Comparison of ENCODE assay signal across 8 cellular contexts in the genomic region with DNA sequence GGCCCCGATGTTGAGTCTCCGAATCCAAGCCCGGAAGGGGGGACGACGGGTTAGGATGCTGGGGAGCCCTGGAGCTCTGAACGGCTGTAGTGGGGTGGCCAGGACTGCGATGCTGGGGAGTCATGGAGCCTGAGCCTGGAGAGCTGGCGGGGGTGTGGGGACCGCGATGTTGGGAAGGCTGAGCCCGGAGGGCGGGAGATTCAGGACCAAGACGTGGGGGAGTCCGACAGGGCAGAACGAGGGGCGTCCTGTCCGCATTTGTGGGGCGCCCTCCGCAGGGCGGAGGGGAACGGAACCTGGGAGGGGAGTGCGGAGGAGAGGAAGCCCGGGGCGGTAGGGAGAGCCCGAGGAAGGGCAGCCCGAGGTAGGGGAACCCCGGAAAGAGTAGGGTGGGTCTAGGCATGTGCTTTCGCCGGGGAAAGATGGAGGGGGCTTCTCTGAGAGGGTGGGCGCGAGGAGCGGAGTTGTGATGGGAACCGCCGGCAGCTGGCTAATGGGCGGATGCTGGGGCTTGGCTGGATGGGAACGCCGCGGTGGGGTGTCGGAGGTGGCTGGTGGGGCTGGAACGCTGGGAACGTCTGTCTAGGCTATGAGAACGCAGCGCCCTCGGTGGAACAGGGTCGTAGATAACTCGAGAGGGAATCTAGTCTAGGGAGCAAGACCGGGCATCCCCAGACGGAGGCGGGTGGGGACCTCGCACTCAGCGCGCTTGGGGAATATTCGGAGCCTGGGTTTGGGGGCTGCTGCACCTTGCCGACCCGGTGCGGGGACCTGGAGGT. TPM values are rescaled to one million over a fixed set of nuclear protein-coding genes. Genes with fewer than 3 reads are reported as not detected.
DNase-seq lines count a peak whose midpoint lies in the region; ATAC-seq and TF ChIP-seq lines count a peak whose summit lies in the region.

No MANE protein-coding gene starts in this region.

- H2AFZ ChIP-seq in smooth muscle cell (ENCODE audit: low read depth): peak overlapping the region; percentile 97

- H3K79me2 ChIP-seq in smooth muscle cell (ENCODE audit: low read depth): peaks cover 26% of the 10 kb centered on the region

- H3K27ac Mint-ChIP-seq in CD14-positive monocyte: peak overlapping the region; percentile 78 to 93 (median 89)

- WGBS in smooth muscle cell (ENCODE audit: low lambda C conversion rate): 3% methylated on average over 55 of the region's 56 CpGs

- H3K9me3 ChIP-seq in SJSA1 (replicated peaks) (no peaks in the 10 kb centered on the region), smooth muscle cell (replicated peaks; ENCODE audit: low read depth) (no peaks in the 10 kb centered on the region)

- H3K4me1 Mint-ChIP-seq in CD14-positive monocyte: peaks cover 39% of the 10 kb centered on the region

- peak overlapping the region; percentile 90 for H3K4me2 ChIP-seq in smooth muscle cell

- intact Hi-C loops in CD14-positive monocyte (cut with micrococcal nuclease): loop anchor here (5.0 kb wide), 2 partner anchors 75 to 80 kb away; a partner anchor contains a TSS

- H3K4me3 ChIP-seq in SJSA1 (peak overlapping the region; percentile 94), smooth muscle cell (peak overlapping the region; percentile 81)

- H3K27me3 ChIP-seq in SJSA1 (replicated peaks) (no peaks in the 10 kb centered on the region), smooth muscle cell (ENCODE audit: low read depth) (no peaks in the 10 kb centered on the region)

- H3K4me1 ChIP-seq in SJSA1 (replicated peaks) (peaks cover 33% of the 10 kb centered on the region), smooth muscle cell (ENCODE audit: low read depth) (no peaks in the 10 kb centered on the region)

- peak overlapping the region; percentile 99 for H3K4me3 Mint-ChIP-seq in CD14-positive monocyte

- DNase-seq in CD14-positive monocyte (ENCODE audit: low spot score) (peak; percentile 49), SJSA1 (ENCODE audit: low read depth in 1 of 2, low spot score in 2 of 2) (peak; percentile 48 to 51), astrocyte of the hippocampus (ENCODE audit: low read depth, low spot score) (peak; percentile 48), iPS-NIHi7 (ENCODE audit: extremely low spot score) (peak; percentile 37), smooth muscle cell (lab: John Stamatoyannopoulos, UW; ENCODE audit: unreplicated experiment) (no peak), DMS114 treated with DMSO at 0.1 percent for 48 hours (lab: John Stamatoyannopoulos, UW; ENCODE audit: unreplicated experiment) (no peak)

- TF ChIP-seq CTCF in CD14-positive monocyte (IDR thresholded peaks at IDR 0.05) (peak; percentile 18), smooth muscle cell (IDR thresholded peaks at IDR 0.05; ENCODE audit: borderline replicate concordance, insufficient read depth, poor library complexity, severe bottlenecking) (no peak)

- H3K36me3 ChIP-seq in SJSA1 (peaks cover 11% of the 10 kb centered on the region), smooth muscle cell (ENCODE audit: low read depth) (no peaks in the 10 kb centered on the region)

- H3K27ac ChIP-seq in SJSA1 (peak overlapping the region; percentile 67), smooth muscle cell (ENCODE audit: low read depth) (no peak overlapping the region)

- peak; percentile 33 for ATAC-seq in GM19025 (IDR thresholded peaks at IDR 0.05; ENCODE audit: low read depth, unreplicated experiment)
- peak; percentile 41 for ATAC-seq in HG03280 (IDR thresholded peaks at IDR 0.05; ENCODE audit: unreplicated experiment)

- peaks cover 15% of the 10 kb centered on the region for H3F3A ChIP-seq in smooth muscle cell (ENCODE audit: low read depth)

- H4K20me1 ChIP-seq in smooth muscle cell (ENCODE audit: low read depth): no peaks in the 10 kb centered on the region

- H3K9ac ChIP-seq in smooth muscle cell (ENCODE audit: low read depth): peak overlapping the region; percentile 64

- H3K27me3 Mint-ChIP-seq in CD14-positive monocyte (ENCODE audit: low read depth in 3 of 3): peaks cover 0 to 1% (median 1%) of the 10 kb centered on the region in 3 donors

- H3K9me3 Mint-ChIP-seq in CD14-positive monocyte: no peaks in the 10 kb centered on the region

- H3K36me3 Mint-ChIP-seq in CD14-positive monocyte: peaks cover 11 to 14% of the 10 kb centered on the region in 2 donors

RNA-seq across cellular contexts. Expression of a gene that starts 0.7 kb away (rescaled TPM):
- polyA plus RNA-seq in CD14-positive monocyte: 10 to 100 TPM in 1 of 2 donors, 1 to 10 TPM in 1; 6.8 to 17.4 TPM
- total RNA-seq in SJSA1 (2014; rRNA removed; shearing (Covaris generic)): 5.8 and 10.0 TPM in 2 replicates
- total RNA-seq in smooth muscle cell: 6.1 and 8.4 TPM in 2 replicates
- polyA plus RNA-seq in smooth muscle cell: 4.3 and 7.8 TPM in 2 replicates

RNA-seq across cellular contexts. Expression of a gene that starts 57.5 kb away (rescaled TPM):
- polyA plus RNA-seq in CD14-positive monocyte (1 to 10 TPM in 1 of 2 donors, under 1 TPM in 1; 0.30 to 2.3 TPM), smooth muscle cell (11.0 and 17.1 TPM in 2 replicates)
- 15.7 and 15.8 TPM in 2 replicates for total RNA-seq in SJSA1 (2014; rRNA removed; shearing (Covaris generic))
- 17.4 and 25.9 TPM in 2 replicates for total RNA-seq in smooth muscle cell

Comparison
In these comparisons a context has a peak if more than half of its experiments do, and no peak if none do; other contexts are left out.
1. DNase-seq: peak in CD14-positive monocyte (single experiment), SJSA1 (2 of 2), astrocyte of the hippocampus (single experiment) and iPS-NIHi7 (single experiment); none in smooth muscle cell (single experiment) and DMS114 treated with DMSO at 0.1 percent for 48 hours (single experiment).